Comparison of ENCODE assay signal across 2 cellular contexts in the genomic region with DNA sequence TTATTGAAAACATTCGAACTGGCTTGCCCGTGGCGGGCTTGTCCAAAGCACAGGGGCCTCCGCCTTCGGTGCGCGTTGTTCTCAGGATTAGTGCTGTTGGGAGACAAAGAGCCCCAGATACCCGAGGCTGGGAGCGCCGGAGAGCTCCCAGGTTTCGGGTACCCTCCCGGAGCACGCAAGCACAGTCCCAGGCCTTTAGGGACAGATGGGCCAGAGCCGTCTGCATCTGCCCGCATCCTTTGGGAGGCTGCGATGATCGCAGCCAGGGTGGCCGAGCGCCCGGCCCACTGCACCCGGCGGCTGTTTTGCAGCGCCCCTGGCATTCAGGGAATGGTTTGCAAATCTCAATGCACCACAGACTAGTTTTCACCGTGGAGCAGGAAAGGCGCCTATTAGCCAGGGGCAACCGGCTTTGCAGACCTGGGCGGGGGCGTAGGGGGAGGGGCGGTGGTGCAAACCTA.
TF ChIP-seq lines count a peak whose summit lies in the region.

No MANE protein-coding gene starts in this region.

TF ChIP-seq in SK-N-SH, 30 proteins besides CTCF, POLR2A, EP300 and RAD21 (continued from another document):
- TF ChIP-seq SIN3A (IDR thresholded peaks at IDR 0.05; ENCODE audit: borderline replicate concordance, low read depth, low read length) (no peak), GATA2 (CRISPR knock-in tag; IDR thresholded peaks at IDR 0.05) (no peak), MEF2A (IDR thresholded peaks at IDR 0.05; ENCODE audit: borderline replicate concordance, low read depth) (no peak), GABPA (IDR thresholded peaks at IDR 0.05; ENCODE audit: low read depth) (no peak), RFX5 (IDR thresholded peaks at IDR 0.05; ENCODE audit: low read length) (no peak), MXI1 (IDR thresholded peaks at IDR 0.05; ENCODE audit: low read depth, low read length) (no peak), EZH2phosphoT487 (IDR thresholded peaks at IDR 0.05; ENCODE audit: borderline replicate concordance, low read depth) (no peak), JUND (IDR thresholded peaks at IDR 0.05) (no peak), NRF1 (IDR thresholded peaks at IDR 0.05; ENCODE audit: low read depth, low read length) (no peak)
- TF ChIP-seq, protein P1, sequence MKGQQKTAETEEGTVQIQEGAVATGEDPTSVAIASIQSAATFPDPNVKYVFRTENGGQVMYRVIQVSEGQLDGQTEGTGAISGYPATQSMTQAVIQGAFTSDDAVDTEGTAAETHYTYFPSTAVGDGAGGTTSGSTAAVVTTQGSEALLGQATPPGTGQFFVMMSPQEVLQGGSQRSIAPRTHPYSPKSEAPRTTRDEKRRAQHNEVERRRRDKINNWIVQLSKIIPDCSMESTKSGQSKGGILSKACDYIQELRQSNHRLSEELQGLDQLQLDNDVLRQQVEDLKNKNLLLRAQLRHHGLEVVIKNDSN (IDR thresholded peaks at IDR 0.05; ENCODE audit: borderline replicate concordance, low read depth), result no peak
- TF ChIP-seq, protein P2, sequence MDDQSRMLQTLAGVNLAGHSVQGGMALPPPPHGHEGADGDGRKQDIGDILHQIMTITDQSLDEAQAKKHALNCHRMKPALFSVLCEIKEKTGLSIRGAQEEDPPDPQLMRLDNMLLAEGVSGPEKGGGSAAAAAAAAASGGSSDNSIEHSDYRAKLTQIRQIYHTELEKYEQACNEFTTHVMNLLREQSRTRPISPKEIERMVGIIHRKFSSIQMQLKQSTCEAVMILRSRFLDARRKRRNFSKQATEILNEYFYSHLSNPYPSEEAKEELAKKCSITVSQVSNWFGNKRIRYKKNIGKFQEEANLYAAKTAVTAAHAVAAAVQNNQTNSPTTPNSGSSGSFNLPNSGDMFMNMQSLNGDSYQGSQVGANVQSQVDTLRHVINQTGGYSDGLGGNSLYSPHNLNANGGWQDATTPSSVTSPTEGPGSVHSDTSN (IDR thresholded peaks at IDR 0.05), result no peak

TF ChIP-seq in neural cell, 6 proteins besides CTCF, POLR2A, EP300 and RAD21 (continued from another document):
- no peak for TF ChIP-seq REST (IDR thresholded peaks at IDR 0.05; ENCODE audit: borderline replicate concordance)
